ENCODE assay signal across 21 cellular contexts in genomic region chr13:108787709-108788394, GRCh38.
A peak's percentile ranks its signal among the peaks of the same experiment; 100 is the strongest.
DNase-seq lines count a peak whose midpoint lies in the region; TF ChIP-seq lines count a peak whose summit lies in the region.
"Had no signal": no experiment of that assay in that cellular context is flagged by ENCODE, and none has a peak within 500 bp of the region (broad histone marks: within the 10 kb centered on the region; RNA-seq: fewer than 3 reads in every experiment).

No MANE protein-coding gene starts in this region.

- H3K4me2 ChIP-seq in osteoblast (ENCODE audit: insufficient read depth, low read length), result no peak overlapping the region

- H3K36me3 Mint-ChIP-seq in activated naive CD8-positive, alpha-beta T cell treated with anti-CD3 and anti-CD28 coated beads for 36 hours, result no peaks in the 10 kb centered on the region
- H3K36me3 Mint-ChIP-seq: IgD-negative memory B cell had no signal

- no peaks in the 10 kb centered on the region for H3K79me2 ChIP-seq in osteoblast (ENCODE audit: insufficient read depth, low read length)

- DNase-seq in NCI-H1105 treated with DMSO at 0.1 percent for 48 hours (lab: John Stamatoyannopoulos, UW), result peak; percentile 33
- DNase-seq in NCI-H1105 (lab: John Stamatoyannopoulos, UW), result no peak
- peak; percentile 70 for DNase-seq in NCI-H1694 (lab: John Stamatoyannopoulos, UW)
- peak; percentile 5 for DNase-seq in astrocyte of the hippocampus (ENCODE audit: low read depth, low spot score)
- peak; percentile 58 for DNase-seq in osteoblast (ENCODE audit: insufficient read length, low spot score, missing footprints)
- DNase-seq in stimulated activated CD4-positive, alpha-beta T cell treated with anti-CD3 and anti-CD28 coated beads, Interleukin-2, amount 100 ng/mL, for 24 hours, result no peak
- DNase-seq in activated naive CD8-positive, alpha-beta T cell treated with anti-CD3 and anti-CD28 coated beads for 36 hours, result no peak
- no peak for DNase-seq in activated CD4-positive, alpha-beta T cell treated with anti-CD3 and anti-CD28 coated beads, Interleukin-2, amount 50 U/mL, for 4 hours
- DNase-seq: Calu3, DND-41, NCI-H1048, NCI-H1436, NCI-H1930, NCI-H2107, NCI-H524, NCI-H748 treated with DMSO at 0.1 percent for 48 hours, SHP77, SW 1271 had no signal

- no peak overlapping the region for H3K27ac ChIP-seq in osteoblast (ENCODE audit: low read depth, low read length)
- H3K27ac ChIP-seq: 22Rv1, RWPE1 had no signal

- no peaks in the 10 kb centered on the region for H3K4me1 ChIP-seq in osteoblast (ENCODE audit: insufficient read depth, low read length)

- no peaks in the 10 kb centered on the region for H3K9me3 Mint-ChIP-seq in activated naive CD8-positive, alpha-beta T cell treated with anti-CD3 and anti-CD28 coated beads for 36 hours

- no peak overlapping the region for H2AFZ ChIP-seq in osteoblast (ENCODE audit: low read length)

- H4K20me1 ChIP-seq in osteoblast (ENCODE audit: insufficient read depth, low read length), result no peaks in the 10 kb centered on the region

- no peak overlapping the region for H3K4me3 Mint-ChIP-seq in activated naive CD8-positive, alpha-beta T cell treated with anti-CD3 and anti-CD28 coated beads for 36 hours
- H3K4me3 Mint-ChIP-seq: IgD-negative memory B cell had no signal

- H3K27ac Mint-ChIP-seq in activated naive CD8-positive, alpha-beta T cell treated with anti-CD3 and anti-CD28 coated beads for 36 hours, result no peak overlapping the region
- H3K27ac Mint-ChIP-seq: IgD-negative memory B cell had no signal

- no peaks in the 10 kb centered on the region for H3K27me3 ChIP-seq in osteoblast (ENCODE audit: insufficient read depth, low read length)

- no peaks in the 10 kb centered on the region for H3K36me3 ChIP-seq in osteoblast (ENCODE audit: insufficient read depth, low read length)

- no peak overlapping the region for H3K4me3 ChIP-seq in osteoblast (ENCODE audit: insufficient read depth, low read length)

- TF ChIP-seq CTCF in osteoblast (IDR thresholded peaks at IDR 0.05; ENCODE audit: extremely low read depth, low read depth, low read length), result no peak

- no peaks in the 10 kb centered on the region for H3K4me1 Mint-ChIP-seq in activated naive CD8-positive, alpha-beta T cell treated with anti-CD3 and anti-CD28 coated beads for 36 hours
- H3K4me1 Mint-ChIP-seq: IgD-negative memory B cell had no signal

- peaks cover 2% of the 10 kb centered on the region for H3K9me3 ChIP-seq in osteoblast (ENCODE audit: low read depth, low read length)

- H3K27me3 Mint-ChIP-seq in activated naive CD8-positive, alpha-beta T cell treated with anti-CD3 and anti-CD28 coated beads for 36 hours, result no peaks in the 10 kb centered on the region
- H3K27me3 Mint-ChIP-seq: IgD-negative memory B cell had no signal

Comparison
In these comparisons a context has a peak if more than half of its experiments do, and no peak if none do; other contexts are left out.
1. DNase-seq: peak in NCI-H1105 treated with DMSO at 0.1 percent for 48 hours (single experiment), NCI-H1694 (single experiment), astrocyte of the hippocampus (single experiment) and osteoblast (single experiment); none in NCI-H1105 (single experiment), stimulated activated CD4-positive, alpha-beta T cell treated with anti-CD3 and anti-CD28 coated beads, Interleukin-2, amount 100 ng/mL, for 24 hours (0 of 2), activated naive CD8-positive, alpha-beta T cell treated with anti-CD3 and anti-CD28 coated beads for 36 hours (single experiment) and activated CD4-positive, alpha-beta T cell treated with anti-CD3 and anti-CD28 coated beads, Interleukin-2, amount 50 U/mL, for 4 hours (0 of 2).